7 cellular contexts compared by ENCODE assay signal in the genomic region with DNA sequence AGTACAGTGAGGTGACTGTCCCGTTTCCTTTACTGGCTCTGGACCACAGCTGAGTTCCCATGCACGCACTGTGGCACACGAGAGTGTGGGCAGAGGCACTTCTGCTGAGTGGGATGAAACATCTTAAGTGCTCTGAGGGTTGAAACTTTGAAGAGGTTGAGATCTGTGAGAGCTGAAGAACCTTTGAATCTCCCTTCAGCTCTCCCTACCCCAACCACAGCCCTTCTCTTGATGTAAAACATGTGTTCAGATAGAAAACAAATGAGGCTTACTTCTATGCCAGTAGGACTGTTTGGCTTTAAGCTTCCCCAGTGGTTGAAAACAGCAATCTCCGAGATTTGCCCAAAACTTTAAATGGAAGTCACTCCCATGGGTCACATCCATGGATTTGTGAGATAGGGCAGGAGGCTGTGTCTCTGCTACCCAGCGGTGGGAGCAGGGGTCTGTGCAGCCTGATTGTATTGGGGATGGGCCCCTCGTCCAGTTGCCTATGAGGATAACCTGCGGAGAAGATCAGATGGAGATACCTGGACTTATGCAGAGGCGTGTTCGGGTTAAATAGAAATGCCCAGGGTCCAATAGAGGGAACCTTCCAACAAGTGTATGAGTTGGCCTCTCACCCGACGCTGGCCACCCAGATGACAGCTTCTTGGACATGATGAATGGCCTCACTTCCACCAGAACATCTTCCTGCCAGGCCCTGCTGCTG.
DNase-seq lines count a peak whose midpoint lies in the region; ATAC-seq and TF ChIP-seq lines count a peak whose summit lies in the region.
"Not testable (repeated sequence)": the region's sequence is repeated elsewhere in the genome, so short reads cannot be mapped to it uniquely, and the experiment has no call there.

No MANE protein-coding gene starts in this region.

- TF ChIP-seq CTCF in DND-41 (IDR thresholded peaks at IDR 0.05; ENCODE audit: borderline replicate concordance, extremely low read depth, low read length, poor library complexity, severe bottlenecking); activated CD8-positive, alpha-beta T cell treated with anti-CD3 and anti-CD28 coated beads for 36 hours (IDR thresholded peaks at IDR 0.05): not testable (repeated sequence)

- CTCF ChIA-PET in activated CD8-positive, alpha-beta T cell treated with anti-CD3 and anti-CD28 coated beads for 36 hours (lab: Charles Lee); naive thymus-derived CD4-positive, alpha-beta T cell (lab: Charles Lee): not testable (repeated sequence)

- H3K27me3 ChIP-seq in DND-41 (ENCODE audit: insufficient read depth, low read length, poor library complexity); naive thymus-derived CD4-positive, alpha-beta T cell (ENCODE audit: control insufficient read depth in 2 of 2, insufficient read depth in 2 of 2, low read length in 2 of 2): not testable (repeated sequence)

- not testable (repeated sequence) for H3K4me3 ChIP-seq in DND-41 (ENCODE audit: low read depth in 1 of 2, low read length in 2 of 2); naive thymus-derived CD4-positive, alpha-beta T cell (ENCODE audit: low read length)

- H3K79me2 ChIP-seq in DND-41 (ENCODE audit: insufficient read depth, low read length): not testable (repeated sequence)

- not testable (repeated sequence) for H4K20me1 ChIP-seq in DND-41 (ENCODE audit: insufficient read depth, low read length)

- H3K36me3 ChIP-seq in DND-41 (ENCODE audit: insufficient read depth, low read length); naive thymus-derived CD4-positive, alpha-beta T cell (ENCODE audit: control insufficient read depth in 2 of 3, insufficient read depth in 3 of 3, low read length in 3 of 3): not testable (repeated sequence)

- H3K9me3 ChIP-seq in DND-41 (ENCODE audit: insufficient read depth, low read length, severe bottlenecking); naive thymus-derived CD4-positive, alpha-beta T cell (ENCODE audit: control insufficient read depth in 2 of 3, low read length in 3 of 3): not testable (repeated sequence)

- intact Hi-C loops in activated CD8-positive, alpha-beta T cell treated with anti-CD3 and anti-CD28 coated beads for 36 hours (cut with micrococcal nuclease); activated T-helper 2 cell treated with anti-CD3 and anti-CD28 coated beads, Interferon-gamma antibody, Interleukin-2, Interleukin-4, amounts not matched to agents 10 μg/mL and 5 μg/mL and 100 μg/mL, durations not matched to agents 14 hours and 24 hours and 36 hours (cut with micrococcal nuclease); naive thymus-derived CD4-positive, alpha-beta T cell (cut with micrococcal nuclease): not testable (repeated sequence)

- H3K9me3 Mint-ChIP-seq in T-helper 2 cell treated with Interferon-gamma antibody and Interleukin-4, amounts not matched to agents 5 μg/mL and 100 μg/mL, for 36 hours; activated CD8-positive, alpha-beta T cell treated with anti-CD3 and anti-CD28 coated beads for 36 hours; activated T-helper 2 cell treated with anti-CD3 and anti-CD28 coated beads, Interferon-gamma antibody, Interleukin-2, Interleukin-4, amounts not matched to agents 10 μg/mL and 5 μg/mL and 100 μg/mL, durations not matched to agents 14 hours and 24 hours and 36 hours; activated naive CD8-positive, alpha-beta T cell treated with anti-CD3 and anti-CD28 coated beads for 36 hours; naive thymus-derived CD4-positive, alpha-beta T cell; stimulated activated naive CD8-positive, alpha-beta T cell treated with anti-CD3 and anti-CD28 coated beads, Interleukin-15, Interleukin-2, amounts not matched to agents 100 ng/mL and 50 ng/mL, for 24 hours: not testable (repeated sequence)

- H3K36me3 Mint-ChIP-seq in T-helper 2 cell treated with Interferon-gamma antibody and Interleukin-4, amounts not matched to agents 5 μg/mL and 100 μg/mL, for 36 hours (ENCODE audit: low read depth); activated CD8-positive, alpha-beta T cell treated with anti-CD3 and anti-CD28 coated beads for 36 hours (ENCODE audit: low read depth); activated T-helper 2 cell treated with anti-CD3 and anti-CD28 coated beads, Interferon-gamma antibody, Interleukin-2, Interleukin-4, amounts not matched to agents 10 μg/mL and 5 μg/mL and 100 μg/mL, durations not matched to agents 14 hours and 24 hours and 36 hours (ENCODE audit: low read depth); activated naive CD8-positive, alpha-beta T cell treated with anti-CD3 and anti-CD28 coated beads for 36 hours; stimulated activated naive CD8-positive, alpha-beta T cell treated with anti-CD3 and anti-CD28 coated beads, Interleukin-15, Interleukin-2, amounts not matched to agents 100 ng/mL and 50 ng/mL, for 24 hours (ENCODE audit: low read depth): not testable (repeated sequence)
- H3K36me3 Mint-ChIP-seq in naive thymus-derived CD4-positive, alpha-beta T cell: peaks cover 0 to 17% (median 0%) of the 10 kb centered on the region in 5 donors

- H3K4me1 ChIP-seq in DND-41 (ENCODE audit: insufficient read depth, low read length); naive thymus-derived CD4-positive, alpha-beta T cell (ENCODE audit: control insufficient read depth in 2 of 2, insufficient read depth in 2 of 2, low read length in 2 of 2): not testable (repeated sequence)

- H3K27ac Mint-ChIP-seq in T-helper 2 cell treated with Interferon-gamma antibody and Interleukin-4, amounts not matched to agents 5 μg/mL and 100 μg/mL, for 36 hours: peak overlapping the region; percentile 75
- H3K27ac Mint-ChIP-seq in activated CD8-positive, alpha-beta T cell treated with anti-CD3 and anti-CD28 coated beads for 36 hours: peak overlapping the region; percentile 86
- peak overlapping the region; percentile 94 for H3K27ac Mint-ChIP-seq in activated T-helper 2 cell treated with anti-CD3 and anti-CD28 coated beads, Interferon-gamma antibody, Interleukin-2, Interleukin-4, amounts not matched to agents 10 μg/mL and 5 μg/mL and 100 μg/mL, durations not matched to agents 14 hours and 24 hours and 36 hours
- peak overlapping the region; percentile 66 for H3K27ac Mint-ChIP-seq in activated naive CD8-positive, alpha-beta T cell treated with anti-CD3 and anti-CD28 coated beads for 36 hours
- peak overlapping the region; percentile 86 to 98 (median 92) for H3K27ac Mint-ChIP-seq in naive thymus-derived CD4-positive, alpha-beta T cell
- H3K27ac Mint-ChIP-seq in stimulated activated naive CD8-positive, alpha-beta T cell treated with anti-CD3 and anti-CD28 coated beads, Interleukin-15, Interleukin-2, amounts not matched to agents 100 ng/mL and 50 ng/mL, for 24 hours: peak overlapping the region; percentile 93

- not testable (repeated sequence) for DNase-seq in DND-41; T-helper 2 cell treated with Interferon-gamma antibody and Interleukin-4, amounts not matched to agents 5 μg/mL and 100 μg/mL, for 36 hours (ENCODE audit: low spot score); activated CD8-positive, alpha-beta T cell treated with anti-CD3 and anti-CD28 coated beads for 36 hours; activated T-helper 2 cell treated with anti-CD3 and anti-CD28 coated beads, Interferon-gamma antibody, Interleukin-2, Interleukin-4, amounts not matched to agents 10 μg/mL and 5 μg/mL and 100 μg/mL, durations not matched to agents 14 hours and 24 hours and 36 hours (ENCODE audit: low spot score); activated naive CD8-positive, alpha-beta T cell treated with anti-CD3 and anti-CD28 coated beads for 36 hours
- peak in 2 of 9 donors; percentile 8 to 28 for DNase-seq in naive thymus-derived CD4-positive, alpha-beta T cell

- peak overlapping the region; percentile 34 for H3K4me3 Mint-ChIP-seq in T-helper 2 cell treated with Interferon-gamma antibody and Interleukin-4, amounts not matched to agents 5 μg/mL and 100 μg/mL, for 36 hours
- not testable (repeated sequence) for H3K4me3 Mint-ChIP-seq in activated CD8-positive, alpha-beta T cell treated with anti-CD3 and anti-CD28 coated beads for 36 hours; activated naive CD8-positive, alpha-beta T cell treated with anti-CD3 and anti-CD28 coated beads for 36 hours
- H3K4me3 Mint-ChIP-seq in activated T-helper 2 cell treated with anti-CD3 and anti-CD28 coated beads, Interferon-gamma antibody, Interleukin-2, Interleukin-4, amounts not matched to agents 10 μg/mL and 5 μg/mL and 100 μg/mL, durations not matched to agents 14 hours and 24 hours and 36 hours (ENCODE audit: low read depth): peak overlapping the region; percentile 61
- peak overlapping the region; percentile 30 to 77 (median 60) for H3K4me3 Mint-ChIP-seq in naive thymus-derived CD4-positive, alpha-beta T cell
- H3K4me3 Mint-ChIP-seq in stimulated activated naive CD8-positive, alpha-beta T cell treated with anti-CD3 and anti-CD28 coated beads, Interleukin-15, Interleukin-2, amounts not matched to agents 100 ng/mL and 50 ng/mL, for 24 hours: peak overlapping the region; percentile 32

- peaks cover 13% of the 10 kb centered on the region for H3K4me1 Mint-ChIP-seq in T-helper 2 cell treated with Interferon-gamma antibody and Interleukin-4, amounts not matched to agents 5 μg/mL and 100 μg/mL, for 36 hours (ENCODE audit: low read depth)
- H3K4me1 Mint-ChIP-seq in activated CD8-positive, alpha-beta T cell treated with anti-CD3 and anti-CD28 coated beads for 36 hours (ENCODE audit: low read depth): peaks cover 20% of the 10 kb centered on the region
- peaks cover 19% of the 10 kb centered on the region for H3K4me1 Mint-ChIP-seq in activated T-helper 2 cell treated with anti-CD3 and anti-CD28 coated beads, Interferon-gamma antibody, Interleukin-2, Interleukin-4, amounts not matched to agents 10 μg/mL and 5 μg/mL and 100 μg/mL, durations not matched to agents 14 hours and 24 hours and 36 hours (ENCODE audit: low read depth)
- H3K4me1 Mint-ChIP-seq in activated naive CD8-positive, alpha-beta T cell treated with anti-CD3 and anti-CD28 coated beads for 36 hours: peaks cover 17% of the 10 kb centered on the region
- peaks cover 5 to 21% (median 13%) of the 10 kb centered on the region in 7 donors for H3K4me1 Mint-ChIP-seq in naive thymus-derived CD4-positive, alpha-beta T cell
- H3K4me1 Mint-ChIP-seq in stimulated activated naive CD8-positive, alpha-beta T cell treated with anti-CD3 and anti-CD28 coated beads, Interleukin-15, Interleukin-2, amounts not matched to agents 100 ng/mL and 50 ng/mL, for 24 hours (ENCODE audit: low read depth): peaks cover 31% of the 10 kb centered on the region

- ATAC-seq in DND-41 (ENCODE audit: insufficient read depth, low read depth): peak; percentile 81
- peak; percentile 69 for ATAC-seq in activated CD8-positive, alpha-beta T cell treated with anti-CD3 and anti-CD28 coated beads for 36 hours
- peak; percentile 85 for ATAC-seq in naive thymus-derived CD4-positive, alpha-beta T cell

- POLR2A ChIA-PET in activated CD8-positive, alpha-beta T cell treated with anti-CD3 and anti-CD28 coated beads for 36 hours (lab: Charles Lee); naive thymus-derived CD4-positive, alpha-beta T cell (lab: Charles Lee): not testable (repeated sequence)

- H3K9ac ChIP-seq in DND-41 (ENCODE audit: low read depth, low read length): not testable (repeated sequence)

- H3K27me3 Mint-ChIP-seq in T-helper 2 cell treated with Interferon-gamma antibody and Interleukin-4, amounts not matched to agents 5 μg/mL and 100 μg/mL, for 36 hours (ENCODE audit: low read depth); activated CD8-positive, alpha-beta T cell treated with anti-CD3 and anti-CD28 coated beads for 36 hours; activated T-helper 2 cell treated with anti-CD3 and anti-CD28 coated beads, Interferon-gamma antibody, Interleukin-2, Interleukin-4, amounts not matched to agents 10 μg/mL and 5 μg/mL and 100 μg/mL, durations not matched to agents 14 hours and 24 hours and 36 hours (ENCODE audit: low read depth); activated naive CD8-positive, alpha-beta T cell treated with anti-CD3 and anti-CD28 coated beads for 36 hours; naive thymus-derived CD4-positive, alpha-beta T cell; stimulated activated naive CD8-positive, alpha-beta T cell treated with anti-CD3 and anti-CD28 coated beads, Interleukin-15, Interleukin-2, amounts not matched to agents 100 ng/mL and 50 ng/mL, for 24 hours: not testable (repeated sequence)

- H3K27ac ChIP-seq in DND-41 (ENCODE audit: low read length); naive thymus-derived CD4-positive, alpha-beta T cell (ENCODE audit: low read depth, low read length): not testable (repeated sequence)

- not testable (repeated sequence) for H2AFZ ChIP-seq in DND-41 (ENCODE audit: low read depth, low read length)

- H3K4me2 ChIP-seq in DND-41 (ENCODE audit: insufficient read depth, low read length): not testable (repeated sequence)
